Comparison of ENCODE assay signal across 12 cellular contexts in genomic region chr10:110706690-110707098, GRCh38.
DNase-seq lines count a peak whose midpoint lies in the region; TF ChIP-seq lines count a peak whose summit lies in the region.
"Had no signal": no experiment of that assay in that cellular context is flagged by ENCODE, and none has a peak within 500 bp of the region (broad histone marks: within the 10 kb centered on the region; RNA-seq: fewer than 3 reads in every experiment).

No MANE protein-coding gene starts in this region.

- H3K4me3 ChIP-seq in AG09309 (ENCODE audit: control insufficient read depth, low read depth, low read length): no peak overlapping the region
- H3K4me3 ChIP-seq in mesodermal cell (ENCODE audit: extremely low read depth, insufficient read depth, low read length, poor library complexity, severe bottlenecking): no peak overlapping the region
- H3K4me3 ChIP-seq in WERI-Rb-1 (ENCODE audit: low read depth, low read length): no peak overlapping the region
- H3K4me3 ChIP-seq: esophagus muscularis mucosa, suprapubic skin had no signal

- no peaks in the 10 kb centered on the region for H3K36me3 Mint-ChIP-seq in brain
- H3K36me3 Mint-ChIP-seq: activated naive CD8-positive, alpha-beta T cell treated with anti-CD3 and anti-CD28 coated beads, Interleukin-2, amount 10 ng/mL, durations not matched to agents 7 days and 5 days had no signal

- H3K36me3 ChIP-seq in mesodermal cell (ENCODE audit: control insufficient read depth, insufficient read depth, low read length) (no peaks in the 10 kb centered on the region), WERI-Rb-1 (no peaks in the 10 kb centered on the region)
- H3K36me3 ChIP-seq: esophagus muscularis mucosa, suprapubic skin had no signal

- WGBS in mesodermal cell (ENCODE audit: insufficient coverage in 2 of 2), 2 experiments: 0 to 38% methylated on average over 2 to 4 of the region's 5 CpGs

- H3K27ac ChIP-seq in mesodermal cell (ENCODE audit: low read depth, low read length, severe bottlenecking): peak overlapping the region; percentile 42
- no peak overlapping the region for H3K27ac ChIP-seq in WERI-Rb-1
- H3K27ac ChIP-seq: esophagus muscularis mucosa, suprapubic skin had no signal

- H3K27ac Mint-ChIP-seq in brain: peak overlapping the region in 4 of 5 experiments; percentile 26 to 46 (median 32)
- H3K27ac Mint-ChIP-seq: activated naive CD8-positive, alpha-beta T cell treated with anti-CD3 and anti-CD28 coated beads, Interleukin-2, amount 10 ng/mL, durations not matched to agents 7 days and 5 days had no signal

- peaks cover 14% of the 10 kb centered on the region for H3K4me1 ChIP-seq in mesodermal cell (ENCODE audit: control insufficient read depth, insufficient read depth, low read length, poor library complexity, severe bottlenecking)
- H3K4me1 ChIP-seq: suprapubic skin had no signal

- H3K4me3 Mint-ChIP-seq in brain: peak overlapping the region in 3 of 5 experiments; percentile 32 to 46 (median 34)
- H3K4me3 Mint-ChIP-seq: activated naive CD8-positive, alpha-beta T cell treated with anti-CD3 and anti-CD28 coated beads, Interleukin-2, amount 10 ng/mL, durations not matched to agents 7 days and 5 days had no signal

- no peaks in the 10 kb centered on the region for H3K27me3 Mint-ChIP-seq in brain

- H3K9me3 Mint-ChIP-seq in brain: peaks cover 0 to 7% (median 3%) of the 10 kb centered on the region in 5 experiments
- H3K9me3 Mint-ChIP-seq: activated naive CD8-positive, alpha-beta T cell treated with anti-CD3 and anti-CD28 coated beads, Interleukin-2, amount 10 ng/mL, durations not matched to agents 7 days and 5 days had no signal

- H3K4me1 Mint-ChIP-seq in brain: peaks cover 34% of the 10 kb centered on the region
- H3K4me1 Mint-ChIP-seq: activated naive CD8-positive, alpha-beta T cell treated with anti-CD3 and anti-CD28 coated beads, Interleukin-2, amount 10 ng/mL, durations not matched to agents 7 days and 5 days had no signal

- DNase-seq in AG09309 (ENCODE audit: low read depth): peak; percentile 86
- DNase-seq in HT1080 (ENCODE audit: low read depth): peak; percentile 79
- no peak for DNase-seq in WERI-Rb-1
- DNase-seq in stimulated activated CD4-positive, alpha-beta T cell treated with anti-CD3 and anti-CD28 coated beads, Interleukin-2, amount 100 ng/mL, for 24 hours: no peak
- no peak for DNase-seq in stimulated activated CD4-positive, alpha-beta T cell treated with anti-CD3 and anti-CD28 coated beads, Interleukin-4, amount 100 ng/mL, for 24 hours
- no peak for DNase-seq in stimulated activated CD8-positive, alpha-beta memory T cell treated with anti-CD3 and anti-CD28 coated beads, Interleukin-4, amount 100 ng/mL, for 48 hours
- DNase-seq: activated naive CD8-positive, alpha-beta T cell treated with anti-CD3 and anti-CD28 coated beads, Interleukin-2, amount 10 ng/mL, durations not matched to agents 7 days and 5 days; NCI-H1048 had no signal

- no peaks in the 10 kb centered on the region for H3K9me3 ChIP-seq in mesodermal cell (ENCODE audit: control insufficient read depth, low read length)
- no peaks in the 10 kb centered on the region for H3K9me3 ChIP-seq in WERI-Rb-1 (ENCODE audit: severe bottlenecking)
- H3K9me3 ChIP-seq: esophagus muscularis mucosa, suprapubic skin had no signal

- TF ChIP-seq CTCF in AG09309 (IDR thresholded peaks at IDR 0.05; ENCODE audit: control insufficient read depth, insufficient read depth, low read depth, low read length, missing control alignments) (no peak), brain (conservative IDR thresholded peaks at IDR 0.05) (no peak), WERI-Rb-1 (IDR thresholded peaks at IDR 0.05; ENCODE audit: low read depth, low read length) (no peak)

- no peaks in the 10 kb centered on the region for H3K27me3 ChIP-seq in WERI-Rb-1 (ENCODE audit: insufficient read depth, low read depth, severe bottlenecking)
- H3K27me3 ChIP-seq: esophagus muscularis mucosa, suprapubic skin had no signal

Comparison
In these comparisons a context has a peak if more than half of its experiments do, and no peak if none do; other contexts are left out.
1. DNase-seq: peak in AG09309 (single experiment) and HT1080 (single experiment); none in WERI-Rb-1 (single experiment), stimulated activated CD4-positive, alpha-beta T cell treated with anti-CD3 and anti-CD28 coated beads, Interleukin-2, amount 100 ng/mL, for 24 hours (0 of 2), stimulated activated CD4-positive, alpha-beta T cell treated with anti-CD3 and anti-CD28 coated beads, Interleukin-4, amount 100 ng/mL, for 24 hours (single experiment) and stimulated activated CD8-positive, alpha-beta memory T cell treated with anti-CD3 and anti-CD28 coated beads, Interleukin-4, amount 100 ng/mL, for 48 hours (single experiment).